ENCODE assay signal across 14 cellular contexts in genomic region chr5:98307811-98308210, GRCh38.
DNase-seq lines count a peak whose midpoint lies in the region; ATAC-seq and TF ChIP-seq lines count a peak whose summit lies in the region.
"Had no signal": no experiment of that assay in that cellular context is flagged by ENCODE, and none has a peak within 500 bp of the region (broad histone marks: within the 10 kb centered on the region; RNA-seq: fewer than 3 reads in every experiment).

No MANE protein-coding gene starts in this region.

- TF ChIP-seq CTCF in AG04450 (IDR thresholded peaks at IDR 0.05; ENCODE audit: low read depth, low read length) = no peak
- no peak for TF ChIP-seq CTCF in brain microvascular endothelial cell (IDR thresholded peaks at IDR 0.05; ENCODE audit: low read depth, low read length, missing control alignments)
- TF ChIP-seq CTCF in nephron progenitor cell (IDR thresholded peaks at IDR 0.05) = no peak
- no peak for TF ChIP-seq CTCF in activated CD8-positive, alpha-beta T cell treated with anti-CD3 and anti-CD28 coated beads for 36 hours (IDR thresholded peaks at IDR 0.05)

- H3K36me3 Mint-ChIP-seq in nephron progenitor cell (ENCODE audit: low read depth) = no peaks in the 10 kb centered on the region
- H3K36me3 Mint-ChIP-seq in activated CD8-positive, alpha-beta T cell treated with anti-CD3 and anti-CD28 coated beads for 36 hours (ENCODE audit: low read depth) = no peaks in the 10 kb centered on the region
- H3K36me3 Mint-ChIP-seq: memory B cell, type B pancreatic cell had no signal

- ATAC-seq in stimulated activated naive CD8-positive, alpha-beta T cell treated with anti-CD3 and anti-CD28 coated beads, Interleukin-15, Interleukin-2, amounts not matched to agents 100 U/mL and 50 U/mL, for 24 hours = no peak
- no peak for ATAC-seq in activated CD8-positive, alpha-beta T cell treated with anti-CD3 and anti-CD28 coated beads for 36 hours

- in situ Hi-C loops in brain microvascular endothelial cell (cut with HindIII; ENCODE audit: low pct_ligation_motif_present, low sequenced_read_pairs) = no loop called here

- H3K27ac ChIP-seq in AG04450 (ENCODE audit: low read depth, low read length) = no peak overlapping the region
- peak overlapping the region; percentile 99 for H3K27ac ChIP-seq in brain microvascular endothelial cell

- intact Hi-C loops in activated CD8-positive, alpha-beta T cell treated with anti-CD3 and anti-CD28 coated beads for 36 hours (cut with micrococcal nuclease) = no loop called here

- H3K9me3 Mint-ChIP-seq in nephron progenitor cell = no peaks in the 10 kb centered on the region
- no peaks in the 10 kb centered on the region for H3K9me3 Mint-ChIP-seq in activated CD8-positive, alpha-beta T cell treated with anti-CD3 and anti-CD28 coated beads for 36 hours
- H3K9me3 Mint-ChIP-seq: memory B cell, type B pancreatic cell had no signal

- H3K4me1 Mint-ChIP-seq in nephron progenitor cell = peaks cover 6% of the 10 kb centered on the region
- H3K4me1 Mint-ChIP-seq in activated CD8-positive, alpha-beta T cell treated with anti-CD3 and anti-CD28 coated beads for 36 hours (ENCODE audit: low read depth) = no peaks in the 10 kb centered on the region

- H3K4me3 ChIP-seq in AG04450 (ENCODE audit: low read depth, low read length) = no peak overlapping the region
- H3K4me3 ChIP-seq in brain microvascular endothelial cell (ENCODE audit: low read depth, low read length) = no peak overlapping the region

- CTCF ChIA-PET in AG04450 (lab: Charles Lee) = no interaction called here
- CTCF ChIA-PET in activated CD8-positive, alpha-beta T cell treated with anti-CD3 and anti-CD28 coated beads for 36 hours (lab: Charles Lee) = no interaction called here

- H3K27me3 ChIP-seq in AG04450 (ENCODE audit: control insufficient read depth, insufficient read depth, low read length) (no peaks in the 10 kb centered on the region), brain microvascular endothelial cell (replicated peaks) (no peaks in the 10 kb centered on the region)

- no peak overlapping the region for H3K4me3 Mint-ChIP-seq in nephron progenitor cell
- H3K4me3 Mint-ChIP-seq in activated CD8-positive, alpha-beta T cell treated with anti-CD3 and anti-CD28 coated beads for 36 hours = no peak overlapping the region
- H3K4me3 Mint-ChIP-seq: memory B cell, type B pancreatic cell had no signal

- H3K36me3 ChIP-seq in brain microvascular endothelial cell (replicated peaks) = no peaks in the 10 kb centered on the region

- peaks cover 2% of the 10 kb centered on the region for H3K27me3 Mint-ChIP-seq in nephron progenitor cell (ENCODE audit: low read depth, poor library complexity)
- no peaks in the 10 kb centered on the region for H3K27me3 Mint-ChIP-seq in activated CD8-positive, alpha-beta T cell treated with anti-CD3 and anti-CD28 coated beads for 36 hours
- H3K27me3 Mint-ChIP-seq: memory B cell, type B pancreatic cell had no signal

- DNase-seq in AG04450 (ENCODE audit: low read depth, low spot score) (peak; percentile 49), NCI-H226 (peak; percentile 74), brain microvascular endothelial cell (peak; percentile 91), iris pigment epithelial cell (ENCODE audit: low read depth) (peak; percentile 88), nephron progenitor cell (no peak), cerebellar nuclear complex (lab: John Stamatoyannopoulos, UW) (no peak)
- DNase-seq in stimulated activated naive CD8-positive, alpha-beta T cell treated with anti-CD3 and anti-CD28 coated beads, Interleukin-15, Interleukin-2, amounts not matched to agents 100 U/mL and 50 U/mL, for 24 hours = no peak
- no peak for DNase-seq in activated CD8-positive, alpha-beta T cell treated with anti-CD3 and anti-CD28 coated beads for 36 hours
- DNase-seq: activated CD4-positive, alpha-beta T cell treated with anti-CD3 and anti-CD28 coated beads, Interleukin-2, amount 50 U/mL, for 4 hours; NCI-H1048; NCI-H446; nucleus accumbens had no signal

- POLR2A ChIA-PET in AG04450 (lab: Yijun Ruan, JAX) = interaction anchor here (1.3 to 3.4 kb wide), 2 partner anchors 198 to 462 kb away, joined by 3 to 16 read pairs; no protein-coding TSS in a partner anchor
- POLR2A ChIA-PET in activated CD8-positive, alpha-beta T cell treated with anti-CD3 and anti-CD28 coated beads for 36 hours (lab: Charles Lee) = no interaction called here

- H3K9me3 ChIP-seq in AG04450 (ENCODE audit: control insufficient read depth, insufficient read depth, low read length) = no peaks in the 10 kb centered on the region

- no peak overlapping the region for H3K27ac Mint-ChIP-seq in nephron progenitor cell
- H3K27ac Mint-ChIP-seq in activated CD8-positive, alpha-beta T cell treated with anti-CD3 and anti-CD28 coated beads for 36 hours = no peak overlapping the region
- H3K27ac Mint-ChIP-seq: memory B cell, type B pancreatic cell had no signal

Comparison
In these comparisons a context has a peak if more than half of its experiments do, and no peak if none do; other contexts are left out.
1. DNase-seq: peak in AG04450 (single experiment), NCI-H226 (single experiment), brain microvascular endothelial cell (single experiment) and iris pigment epithelial cell (single experiment); none in nephron progenitor cell (single experiment), cerebellar nuclear complex (0 of 2), stimulated activated naive CD8-positive, alpha-beta T cell treated with anti-CD3 and anti-CD28 coated beads, Interleukin-15, Interleukin-2, amounts not matched to agents 100 U/mL and 50 U/mL, for 24 hours (single experiment) and activated CD8-positive, alpha-beta T cell treated with anti-CD3 and anti-CD28 coated beads for 36 hours (single experiment).